In the genomic region with DNA sequence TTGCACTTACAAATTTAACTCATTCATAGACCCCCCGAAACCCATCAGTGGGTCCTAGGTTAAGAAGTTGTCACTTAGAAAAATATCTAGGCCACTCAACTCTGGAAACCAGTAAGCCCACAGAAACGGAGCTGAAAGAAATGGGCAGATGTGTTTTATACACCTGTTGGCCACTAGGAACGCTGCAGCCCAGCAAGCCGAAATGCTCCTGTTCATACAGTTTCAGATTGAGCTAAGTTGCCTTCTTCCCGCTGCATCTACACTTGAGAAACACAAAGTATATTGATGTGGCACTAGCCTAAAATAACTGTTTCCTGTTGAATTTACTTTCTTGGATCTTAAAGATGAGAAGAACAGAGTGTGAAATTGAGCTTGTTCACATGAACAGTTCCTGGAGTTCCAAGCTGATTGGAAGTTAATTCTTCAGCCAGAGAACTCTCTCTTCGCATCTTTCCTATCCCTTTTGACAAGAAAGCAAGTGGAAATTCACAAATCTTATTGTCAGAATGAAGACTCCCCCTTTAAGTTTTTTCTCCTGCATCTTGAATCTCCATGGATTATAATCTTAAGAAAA, we compare ENCODE assay signal across 9 cellular contexts.
DNase-seq lines count a peak whose midpoint lies in the region; ATAC-seq and TF ChIP-seq lines count a peak whose summit lies in the region.
"Had no signal": no experiment of that assay in that cellular context is flagged by ENCODE, and none has a peak within 500 bp of the region (broad histone marks: within the 10 kb centered on the region; RNA-seq: fewer than 3 reads in every experiment).

No MANE protein-coding gene starts in this region.

- TF ChIP-seq CTCF in foreskin keratinocyte (conservative IDR thresholded peaks at IDR 0.05) = peak; percentile 63

- DNase-seq in NCI-H1417 (lab: John Stamatoyannopoulos, UW) = peak; percentile 11 to 59 (median 45)
- DNase-seq in NCI-H1417 treated with DMSO at 0.1 percent for 48 hours (lab: John Stamatoyannopoulos, UW) = no peak
- DNase-seq in KBM-7 = peak; percentile 27
- peak; percentile 38 for DNase-seq in activated CD4-positive, alpha-beta T cell treated with anti-CD3 and anti-CD28 coated beads for 48 hours
- peak in 1 of 2 donors; percentile 4 for DNase-seq in foreskin keratinocyte
- peak; percentile 49 for DNase-seq in putamen (ENCODE audit: low spot score)

- ATAC-seq in GM19467 (IDR thresholded peaks at IDR 0.05; ENCODE audit: unreplicated experiment) (peak; percentile 63), foreskin keratinocyte (peak; percentile 65), GM21723 (IDR thresholded peaks at IDR 0.05; ENCODE audit: unreplicated experiment) (no peak)

- no peaks in the 10 kb centered on the region for H3K27me3 ChIP-seq in foreskin keratinocyte

- no peaks in the 10 kb centered on the region for H3K4me1 ChIP-seq in foreskin keratinocyte
- H3K4me1 ChIP-seq: BLaER1 had no signal

- H3K27ac ChIP-seq in foreskin keratinocyte = no peak overlapping the region
- H3K27ac ChIP-seq: BLaER1 had no signal

- in situ Hi-C loops in KBM-7 (cut with MboI; ENCODE audit: low pct_unique_long_range_greater_than_20kb, low sequenced_read_pairs) = no loop called here
